ENCODE assay signal across 2 cellular contexts in the genomic region with DNA sequence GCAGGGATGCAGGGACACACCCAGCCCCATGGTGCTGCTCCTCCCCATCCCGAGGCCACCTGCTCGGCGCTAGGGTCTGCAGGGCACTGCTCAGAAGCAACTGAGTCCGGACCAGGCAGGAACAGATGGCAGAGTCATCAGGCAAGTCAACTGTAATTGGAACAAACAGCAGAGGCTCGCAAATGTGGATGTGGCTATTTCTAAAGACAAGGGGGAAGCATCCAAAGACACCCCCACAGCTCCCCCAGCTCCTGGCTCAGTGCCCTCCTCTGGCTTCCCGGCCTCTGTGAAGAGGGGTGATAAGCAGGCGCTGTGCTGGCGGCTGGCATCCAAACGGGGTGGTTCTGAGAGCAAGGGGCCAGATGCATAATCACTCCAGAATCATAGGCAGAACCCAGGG.
TF ChIP-seq lines count a peak whose summit lies in the region.

No MANE protein-coding gene starts in this region.

TF ChIP-seq in H1, 55 proteins besides CTCF, POLR2A, EP300 and RAD21 (continued from another document):
- TF ChIP-seq TAF7 (optimal IDR thresholded peaks at IDR 0.05; ENCODE audit: borderline replicate concordance, low read depth, low read length), result no peak
- no peak for TF ChIP-seq HDAC6 (IDR thresholded peaks at IDR 0.05; ENCODE audit: low read depth, low read length)
- no peak for TF ChIP-seq ASH2L (IDR thresholded peaks at IDR 0.05; ENCODE audit: low read length)

TF ChIP-seq in GM23338, 12 proteins besides CTCF, POLR2A, EP300 and RAD21 (continued from another document):
- TF ChIP-seq, protein P1, sequence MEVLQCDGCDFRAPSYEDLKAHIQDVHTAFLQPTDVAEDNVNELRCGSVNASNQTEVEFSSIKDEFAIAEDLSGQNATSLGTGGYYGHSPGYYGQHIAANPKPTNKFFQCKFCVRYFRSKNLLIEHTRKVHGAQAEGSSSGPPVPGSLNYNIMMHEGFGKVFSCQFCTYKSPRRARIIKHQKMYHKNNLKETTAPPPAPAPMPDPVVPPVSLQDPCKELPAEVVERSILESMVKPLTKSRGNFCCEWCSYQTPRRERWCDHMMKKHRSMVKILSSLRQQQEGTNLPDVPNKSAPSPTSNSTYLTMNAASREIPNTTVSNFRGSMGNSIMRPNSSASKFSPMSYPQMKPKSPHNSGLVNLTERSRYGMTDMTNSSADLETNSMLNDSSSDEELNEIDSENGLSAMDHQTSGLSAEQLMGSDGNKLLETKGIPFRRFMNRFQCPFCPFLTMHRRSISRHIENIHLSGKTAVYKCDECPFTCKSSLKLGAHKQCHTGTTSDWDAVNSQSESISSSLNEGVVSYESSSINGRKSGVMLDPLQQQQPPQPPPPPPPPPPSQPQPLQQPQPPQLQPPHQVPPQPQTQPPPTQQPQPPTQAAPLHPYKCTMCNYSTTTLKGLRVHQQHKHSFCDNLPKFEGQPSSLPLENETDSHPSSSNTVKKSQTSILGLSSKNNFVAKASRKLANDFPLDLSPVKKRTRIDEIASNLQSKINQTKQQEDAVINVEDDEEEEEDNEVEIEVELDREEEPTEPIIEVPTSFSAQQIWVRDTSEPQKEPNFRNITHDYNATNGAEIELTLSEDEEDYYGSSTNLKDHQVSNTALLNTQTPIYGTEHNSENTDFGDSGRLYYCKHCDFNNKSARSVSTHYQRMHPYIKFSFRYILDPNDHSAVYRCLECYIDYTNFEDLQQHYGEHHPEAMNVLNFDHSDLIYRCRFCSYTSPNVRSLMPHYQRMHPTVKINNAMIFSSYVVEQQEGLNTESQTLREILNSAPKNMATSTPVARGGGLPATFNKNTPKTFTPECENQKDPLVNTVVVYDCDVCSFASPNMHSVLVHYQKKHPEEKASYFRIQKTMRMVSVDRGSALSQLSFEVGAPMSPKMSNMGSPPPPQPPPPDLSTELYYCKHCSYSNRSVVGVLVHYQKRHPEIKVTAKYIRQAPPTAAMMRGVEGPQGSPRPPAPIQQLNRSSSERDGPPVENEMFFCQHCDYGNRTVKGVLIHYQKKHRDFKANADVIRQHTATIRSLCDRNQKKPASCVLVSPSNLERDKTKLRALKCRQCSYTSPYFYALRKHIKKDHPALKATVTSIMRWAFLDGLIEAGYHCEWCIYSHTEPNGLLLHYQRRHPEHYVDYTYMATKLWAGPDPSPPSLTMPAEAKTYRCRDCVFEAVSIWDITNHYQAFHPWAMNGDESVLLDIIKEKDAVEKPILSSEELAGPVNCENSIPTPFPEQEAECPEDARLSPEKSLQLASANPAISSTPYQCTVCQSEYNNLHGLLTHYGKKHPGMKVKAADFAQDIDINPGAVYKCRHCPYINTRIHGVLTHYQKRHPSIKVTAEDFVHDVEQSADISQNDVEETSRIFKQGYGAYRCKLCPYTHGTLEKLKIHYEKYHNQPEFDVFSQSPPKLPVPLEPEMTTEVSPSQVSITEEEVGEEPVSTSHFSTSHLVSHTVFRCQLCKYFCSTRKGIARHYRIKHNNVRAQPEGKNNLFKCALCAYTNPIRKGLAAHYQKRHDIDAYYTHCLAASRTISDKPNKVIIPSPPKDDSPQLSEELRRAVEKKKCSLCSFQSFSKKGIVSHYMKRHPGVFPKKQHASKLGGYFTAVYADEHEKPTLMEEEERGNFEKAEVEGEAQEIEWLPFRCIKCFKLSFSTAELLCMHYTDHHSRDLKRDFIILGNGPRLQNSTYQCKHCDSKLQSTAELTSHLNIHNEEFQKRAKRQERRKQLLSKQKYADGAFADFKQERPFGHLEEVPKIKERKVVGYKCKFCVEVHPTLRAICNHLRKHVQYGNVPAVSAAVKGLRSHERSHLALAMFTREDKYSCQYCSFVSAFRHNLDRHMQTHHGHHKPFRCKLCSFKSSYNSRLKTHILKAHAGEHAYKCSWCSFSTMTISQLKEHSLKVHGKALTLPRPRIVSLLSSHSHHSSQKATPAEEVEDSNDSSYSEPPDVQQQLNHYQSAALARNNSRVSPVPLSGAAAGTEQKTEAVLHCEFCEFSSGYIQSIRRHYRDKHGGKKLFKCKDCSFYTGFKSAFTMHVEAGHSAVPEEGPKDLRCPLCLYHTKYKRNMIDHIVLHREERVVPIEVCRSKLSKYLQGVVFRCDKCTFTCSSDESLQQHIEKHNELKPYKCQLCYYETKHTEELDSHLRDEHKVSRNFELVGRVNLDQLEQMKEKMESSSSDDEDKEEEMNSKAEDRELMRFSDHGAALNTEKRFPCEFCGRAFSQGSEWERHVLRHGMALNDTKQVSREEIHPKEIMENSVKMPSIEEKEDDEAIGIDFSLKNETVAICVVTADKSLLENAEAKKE (CRISPR knock-in tag; IDR thresholded peaks at IDR 0.05), result no peak
- TF ChIP-seq EZH2phosphoT487 (IDR thresholded peaks at IDR 0.05; ENCODE audit: unreplicated experiment) (no peak), POLR2AphosphoS5 (IDR thresholded peaks at IDR 0.05; ENCODE audit: low read depth) (no peak), CREB1 (CRISPR knock-in tag; IDR thresholded peaks at IDR 0.05; ENCODE audit: low read depth) (no peak), JUNB (IDR thresholded peaks at IDR 0.05; ENCODE audit: unreplicated experiment) (no peak), EZH2 (IDR thresholded peaks at IDR 0.05; ENCODE audit: low read depth, unreplicated experiment) (no peak), NANOG (IDR thresholded peaks at IDR 0.05; ENCODE audit: borderline replicate concordance) (no peak)
- TF ChIP-seq, protein P2, sequence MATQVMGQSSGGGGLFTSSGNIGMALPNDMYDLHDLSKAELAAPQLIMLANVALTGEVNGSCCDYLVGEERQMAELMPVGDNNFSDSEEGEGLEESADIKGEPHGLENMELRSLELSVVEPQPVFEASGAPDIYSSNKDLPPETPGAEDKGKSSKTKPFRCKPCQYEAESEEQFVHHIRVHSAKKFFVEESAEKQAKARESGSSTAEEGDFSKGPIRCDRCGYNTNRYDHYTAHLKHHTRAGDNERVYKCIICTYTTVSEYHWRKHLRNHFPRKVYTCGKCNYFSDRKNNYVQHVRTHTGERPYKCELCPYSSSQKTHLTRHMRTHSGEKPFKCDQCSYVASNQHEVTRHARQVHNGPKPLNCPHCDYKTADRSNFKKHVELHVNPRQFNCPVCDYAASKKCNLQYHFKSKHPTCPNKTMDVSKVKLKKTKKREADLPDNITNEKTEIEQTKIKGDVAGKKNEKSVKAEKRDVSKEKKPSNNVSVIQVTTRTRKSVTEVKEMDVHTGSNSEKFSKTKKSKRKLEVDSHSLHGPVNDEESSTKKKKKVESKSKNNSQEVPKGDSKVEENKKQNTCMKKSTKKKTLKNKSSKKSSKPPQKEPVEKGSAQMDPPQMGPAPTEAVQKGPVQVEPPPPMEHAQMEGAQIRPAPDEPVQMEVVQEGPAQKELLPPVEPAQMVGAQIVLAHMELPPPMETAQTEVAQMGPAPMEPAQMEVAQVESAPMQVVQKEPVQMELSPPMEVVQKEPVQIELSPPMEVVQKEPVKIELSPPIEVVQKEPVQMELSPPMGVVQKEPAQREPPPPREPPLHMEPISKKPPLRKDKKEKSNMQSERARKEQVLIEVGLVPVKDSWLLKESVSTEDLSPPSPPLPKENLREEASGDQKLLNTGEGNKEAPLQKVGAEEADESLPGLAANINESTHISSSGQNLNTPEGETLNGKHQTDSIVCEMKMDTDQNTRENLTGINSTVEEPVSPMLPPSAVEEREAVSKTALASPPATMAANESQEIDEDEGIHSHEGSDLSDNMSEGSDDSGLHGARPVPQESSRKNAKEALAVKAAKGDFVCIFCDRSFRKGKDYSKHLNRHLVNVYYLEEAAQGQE (IDR thresholded peaks at IDR 0.05; ENCODE audit: unreplicated experiment), result no peak
TF ChIP-seq in GM23338: peak in this region for 0.
